10 cellular contexts compared by ENCODE assay signal in the genomic region with DNA sequence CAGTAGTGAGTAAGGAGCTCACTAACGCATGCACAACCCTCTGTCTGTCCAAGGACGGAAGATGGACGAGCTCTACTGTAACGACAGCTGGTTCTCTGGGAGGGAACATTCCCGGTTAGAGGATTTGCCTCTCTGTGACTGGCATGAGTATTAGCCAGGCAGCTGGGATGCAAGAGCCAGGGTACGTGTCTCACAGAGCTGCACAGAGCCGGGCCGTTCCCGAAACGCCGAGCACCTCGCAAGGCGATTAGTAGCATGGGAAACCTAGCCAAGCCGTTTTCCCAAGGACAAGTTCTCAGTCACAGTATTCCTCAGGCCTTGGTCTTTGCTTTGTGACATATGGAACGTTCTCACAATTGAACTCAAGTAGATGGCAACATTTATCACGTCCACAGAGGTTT.
DNase-seq lines count a peak whose midpoint lies in the region; ATAC-seq, FAIRE-seq and TF ChIP-seq lines count a peak whose summit lies in the region.
"Had no signal": no experiment of that assay in that cellular context is flagged by ENCODE, and none has a peak within 500 bp of the region (broad histone marks: within the 10 kb centered on the region; RNA-seq: fewer than 3 reads in every experiment).

No MANE protein-coding gene starts in this region.

- POLR2A ChIA-PET in HCT116 (lab: Charles Lee), result no interaction called here

- in situ Hi-C loops in astrocyte of the spinal cord (cut with HindIII; ENCODE audit: low sequenced_read_pairs), result no loop called here

- H3K27me3 ChIP-seq in HCT116 (ENCODE audit: insufficient read depth, low read length) (no peaks in the 10 kb centered on the region), lower lobe of right lung (ENCODE audit: low read depth) (no peaks in the 10 kb centered on the region), thoracic aorta (replicated peaks; ENCODE audit: insufficient read depth) (no peaks in the 10 kb centered on the region), small intestine (ENCODE audit: control insufficient read depth in 2 of 2, insufficient read depth in 2 of 2, low read length in 2 of 2) (no peaks in the 10 kb centered on the region)

- peak overlapping the region; percentile 70 for H3K4me2 ChIP-seq in HCT116 (ENCODE audit: low read length)

- peak overlapping the region; percentile 54 for H3K9ac ChIP-seq in HCT116 (ENCODE audit: low read length)

- no peaks in the 10 kb centered on the region for H3K9me3 ChIP-seq in HCT116 (ENCODE audit: control insufficient read depth in 1 of 2, insufficient read depth in 1 of 2, low read depth in 1 of 2, low read length in 2 of 2)
- H3K9me3 ChIP-seq in lower lobe of right lung, result no peaks in the 10 kb centered on the region
- no peaks in the 10 kb centered on the region for H3K9me3 ChIP-seq in thoracic aorta
- H3K9me3 ChIP-seq in small intestine (ENCODE audit: control insufficient read depth, low read depth), result no peaks in the 10 kb centered on the region

- no peaks in the 10 kb centered on the region for H3K79me2 ChIP-seq in HCT116 (ENCODE audit: insufficient read depth, low read length)

- no peaks in the 10 kb centered on the region for H4K20me1 ChIP-seq in HCT116 (ENCODE audit: insufficient read depth)

- 72 to 90% (median 79%) methylated on average over 16 of the region's 16 CpGs for WGBS in small intestine, 3 donors

- intact Hi-C loops in HCT116 (cut with micrococcal nuclease) (loop anchor here (5.0 to 10.0 kb wide), 2 partner anchors 55 to 182 kb away; no protein-coding TSS in a partner anchor), lower lobe of right lung (cut with DNase I) (no loop called here)

- TF ChIP-seq RAD21 in HCT116 (IDR thresholded peaks at IDR 0.05; ENCODE audit: low read depth), result no peak

- H3K4me3 ChIP-seq in HCT116 (replicated peaks in 1 of 2; ENCODE audit: low read depth in 1 of 2, low read length in 2 of 2), result peak overlapping the region in 1 of 2 experiments; percentile 32; a peak in 2 of 4 replicates
- no peak overlapping the region for H3K4me3 ChIP-seq in astrocyte of the spinal cord (ENCODE audit: low read depth, low read length)
- H3K4me3 ChIP-seq in lower lobe of right lung, result no peak overlapping the region
- peak overlapping the region; percentile 68 for H3K4me3 ChIP-seq in thoracic aorta
- H3K4me3 ChIP-seq in small intestine (ENCODE audit: low read depth in 1 of 2, low read length in 2 of 2), result no peak overlapping the region
- H3K4me3 ChIP-seq: SK-N-MC had no signal

- H3K36me3 ChIP-seq in HCT116 (ENCODE audit: control insufficient read depth in 1 of 2, insufficient read depth in 2 of 2, low read length in 2 of 2), result no peaks in the 10 kb centered on the region
- H3K36me3 ChIP-seq in lower lobe of right lung, result no peaks in the 10 kb centered on the region
- H3K36me3 ChIP-seq in thoracic aorta, result no peaks in the 10 kb centered on the region
- H3K36me3 ChIP-seq in small intestine (ENCODE audit: control insufficient read depth in 2 of 2, insufficient read depth in 2 of 2, low read length in 2 of 2), result no peaks in the 10 kb centered on the region

- peak overlapping the region; percentile 75 for H3K27ac ChIP-seq in HCT116 (ENCODE audit: low read depth, low read length)
- H3K27ac ChIP-seq in lower lobe of right lung, result peak overlapping the region; percentile 24
- peak overlapping the region; percentile 48 to 81 for H3K27ac ChIP-seq in thoracic aorta
- peak overlapping the region in 1 of 2 donors; percentile 46 for H3K27ac ChIP-seq in small intestine (ENCODE audit: low read depth in 1 of 2, low read length in 1 of 2)
- H3K27ac ChIP-seq: SK-N-MC had no signal

- no peaks in the 10 kb centered on the region for H3K9me2 ChIP-seq in HCT116 (ENCODE audit: insufficient read depth)

- TF ChIP-seq CTCF in HCT116 (IDR thresholded peaks at IDR 0.05 in 2 of 3, conservative IDR thresholded peaks at IDR 0.05 in 1 of 3; ENCODE audit: borderline replicate concordance in 1 of 3, insufficient read depth in 1 of 3, low read depth in 2 of 3, low read length in 2 of 3) (no peak), astrocyte of the spinal cord (IDR thresholded peaks at IDR 0.05; ENCODE audit: low read depth, low read length) (no peak), lower lobe of right lung (IDR thresholded peaks at IDR 0.05) (no peak), thoracic aorta (IDR thresholded peaks at IDR 0.05) (no peak)

- no peak overlapping the region for H2AFZ ChIP-seq in HCT116 (ENCODE audit: low read depth, low read length, poor library complexity, severe bottlenecking)

- ATAC-seq in HCT116 (peak; percentile 8; the same call in 1 of the 2 replicates), lower lobe of right lung (peak in 1 of 2 donors; percentile 15), thoracic aorta (ENCODE audit: insufficient number of reproducible peaks, low FRiP score, low read depth) (peak; percentile 54)

- peaks cover 63 to 76% of the 10 kb centered on the region in 2 experiments for H3K4me1 ChIP-seq in HCT116 (ENCODE audit: control insufficient read depth in 1 of 2, insufficient read depth in 2 of 2, low read length in 2 of 2)
- no peaks in the 10 kb centered on the region for H3K4me1 ChIP-seq in lower lobe of right lung
- H3K4me1 ChIP-seq in thoracic aorta (ENCODE audit: control insufficient read depth in 1 of 2, low read depth in 2 of 2), result peaks cover 5 to 18% of the 10 kb centered on the region in 2 donors
- peaks cover 5 to 6% of the 10 kb centered on the region in 2 donors for H3K4me1 ChIP-seq in small intestine (ENCODE audit: control insufficient read depth in 2 of 2, insufficient read depth in 1 of 2, low read depth in 1 of 2, low read length in 1 of 2)

- no peak for FAIRE-seq in small intestine (lab: Jason Lieb, UNC)

- CTCF ChIA-PET in HCT116 (lab: Charles Lee), result interaction anchor here (1.0 to 1.6 kb wide), 2 partner anchors 103 to 179 kb away, joined by 4 to 5 read pairs; no protein-coding TSS in a partner anchor

- RAD21 ChIA-PET in HCT116 (lab: Charles Lee; ENCODE audit: low non-redundant PET in 1 of 2, low total read pairs in 2 of 2, uncharacterized antibody in 2 of 2, unreplicated experiment in 2 of 2), result no interaction called here

- BruUV-seq in HCT116 (replicated peaks; lab: Mats Ljungman, UMichigan), result no TSS peak

- TF ChIP-seq POLR2A in HCT116 (IDR thresholded peaks at IDR 0.05; ENCODE audit: borderline replicate concordance, extremely low read depth, insufficient read depth, insufficient read length), result no peak

- DNase-seq in HCT116 (ENCODE audit: low read depth, low spot score) (no peak), astrocyte of the spinal cord (ENCODE audit: low read depth, low spot score) (peak; percentile 73), lower lobe of right lung (no peak), thoracic aorta (ENCODE audit: low spot score) (no peak), small intestine (no peak), NCI-H345 (lab: John Stamatoyannopoulos, UW) (no peak), SW 1271 (lab: John Stamatoyannopoulos, UW) (no peak)
- no peak for DNase-seq in activated naive CD4-positive, alpha-beta T cell (lab: John Stamatoyannopoulos, UW)
- DNase-seq: GDM1 had no signal

TF ChIP-seq in HCT116, 20 proteins besides CTCF, POLR2A, EP300 and RAD21:
- no peak for TF ChIP-seq ELF1 (IDR thresholded peaks at IDR 0.05; ENCODE audit: borderline replicate concordance, low read depth)
